ENCODE assay signal across 19 cellular contexts in genomic region chr7:154212861-154213260, GRCh38.
"Had no signal": no experiment of that assay in that cellular context is flagged by ENCODE, and none has a peak within 500 bp of the region (broad histone marks: within the 10 kb centered on the region; RNA-seq: fewer than 3 reads in every experiment).

No MANE protein-coding gene starts in this region.

- DNase-seq: natural killer cell; occipital lobe; ovary; posterior cingulate gyrus; psoas muscle; right cardiac atrium; right lobe of liver; sigmoid colon; small intestine; stimulated activated CD4-positive, alpha-beta T cell treated with anti-CD3 and anti-CD28 coated beads, Interleukin-15, amount 100 ng/mL, for 24 hours; stimulated activated CD4-positive, alpha-beta T cell treated with anti-CD3 and anti-CD28 coated beads, Interleukin-2, amount 100 ng/mL, for 24 hours; stimulated activated CD4-positive, alpha-beta T cell treated with anti-CD3 and anti-CD28 coated beads, Interleukin-2, amount 100 ng/mL, for 48 hours; stimulated activated CD4-positive, alpha-beta T cell treated with anti-CD3 and anti-CD28 coated beads, Interleukin-4, amount 100 ng/mL, for 24 hours; stimulated activated naive B cell treated with anti-CD40 and anti-IgM and Interleukin-4, amounts not matched to agents 10 μg/mL and 1 μg/mL and 100 μg/mL, for 72 hours; stimulated activated naive CD4-positive, alpha-beta T cell treated with Interleukin-2 at 50 U/mL for 16 hours; stomach; thyroid gland; trophoblast cell; upper lobe of left lung had no signal
